Comparison of ENCODE assay signal across 3 cellular contexts in genomic region chr17:61414141-61414935, GRCh38.
TF ChIP-seq lines count a peak whose summit lies in the region.

No MANE protein-coding gene starts in this region.

TF ChIP-seq in HCT116, 20 proteins besides CTCF, POLR2A, EP300 and RAD21:
- TF ChIP-seq, protein P1, sequence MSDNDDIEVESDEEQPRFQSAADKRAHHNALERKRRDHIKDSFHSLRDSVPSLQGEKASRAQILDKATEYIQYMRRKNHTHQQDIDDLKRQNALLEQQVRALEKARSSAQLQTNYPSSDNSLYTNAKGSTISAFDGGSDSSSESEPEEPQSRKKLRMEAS (IDR thresholded peaks at IDR 0.05) = no peak
- no peak for TF ChIP-seq EZH2 (IDR thresholded peaks at IDR 0.05)

TF ChIP-seq in GM12878, 131 proteins besides CTCF, POLR2A, EP300 and RAD21:
- TF ChIP-seq IRF4 (IDR thresholded peaks at IDR 0.05; ENCODE audit: low read depth, low read length) = no peak
- no peak for TF ChIP-seq NR2C2 (IDR thresholded peaks at IDR 0.05; ENCODE audit: borderline replicate concordance, control insufficient read depth, insufficient read length, low read depth)
- peak; percentile 85; the same call in 1 of the 2 replicates for TF ChIP-seq NFXL1 (IDR thresholded peaks at IDR 0.05; ENCODE audit: borderline replicate concordance)
- TF ChIP-seq ETV6 (conservative IDR thresholded peaks at IDR 0.05 in 1 of 2, IDR thresholded peaks at IDR 0.05 in 1 of 2; ENCODE audit: borderline replicate concordance in 1 of 2, low read depth in 1 of 2) = 0 out of 4 replicates have a peak, but pooled peaks of 1 of the 2 experiments have one; percentile 70
- no peak for TF ChIP-seq RELA (IDR thresholded peaks at IDR 0.05; ENCODE audit: borderline replicate concordance, partially characterized antibody)
- no peak for TF ChIP-seq CBX3 (IDR thresholded peaks at IDR 0.05; ENCODE audit: borderline replicate concordance, low read depth)
- no peak for TF ChIP-seq E2F8 (IDR thresholded peaks at IDR 0.05; ENCODE audit: low read depth, partially characterized antibody)
- no peak for TF ChIP-seq FOXM1 (IDR thresholded peaks at IDR 0.05; ENCODE audit: low read depth, low read length)

TF ChIP-seq in HepG2, 621 proteins besides CTCF, POLR2A, EP300 and RAD21 (continues in another document):
- TF ChIP-seq, protein P2, sequence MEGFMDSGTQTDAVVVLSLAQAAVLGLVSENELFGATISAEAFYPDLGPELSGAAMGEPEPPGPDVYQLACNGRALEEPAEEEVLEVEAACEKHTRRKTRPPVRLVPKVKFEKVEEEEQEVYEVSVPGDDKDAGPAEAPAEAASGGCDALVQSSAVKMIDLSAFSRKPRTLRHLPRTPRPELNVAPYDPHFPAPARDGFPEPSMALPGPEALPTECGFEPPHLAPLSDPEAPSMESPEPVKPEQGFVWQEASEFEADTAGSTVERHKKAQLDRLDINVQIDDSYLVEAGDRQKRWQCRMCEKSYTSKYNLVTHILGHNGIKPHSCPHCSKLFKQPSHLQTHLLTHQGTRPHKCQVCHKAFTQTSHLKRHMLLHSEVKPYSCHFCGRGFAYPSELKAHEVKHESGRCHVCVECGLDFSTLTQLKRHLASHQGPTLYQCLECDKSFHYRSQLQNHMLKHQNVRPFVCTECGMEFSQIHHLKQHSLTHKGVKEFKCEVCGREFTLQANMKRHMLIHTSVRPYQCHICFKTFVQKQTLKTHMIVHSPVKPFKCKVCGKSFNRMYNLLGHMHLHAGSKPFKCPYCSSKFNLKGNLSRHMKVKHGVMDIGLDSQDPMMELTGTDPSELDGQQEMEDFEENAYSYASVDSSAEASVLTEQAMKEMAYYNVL (CRISPR knock-in tag; IDR thresholded peaks at IDR 0.05; ENCODE audit: borderline replicate concordance) = peak; percentile 48; the same call in 1 of the 2 replicates
- no peak for TF ChIP-seq HES4 (CRISPR knock-in tag; IDR thresholded peaks at IDR 0.05; ENCODE audit: borderline replicate concordance)
- TF ChIP-seq ZNF124 (CRISPR knock-in tag; IDR thresholded peaks at IDR 0.05) = 0 out of 2 replicates have a peak, but pooled peaks have one; percentile 49
- TF ChIP-seq SIX4 (CRISPR knock-in tag; IDR thresholded peaks at IDR 0.05) = no peak
- 0 out of 2 replicates have a peak, but pooled peaks have one; percentile 24 for TF ChIP-seq ARNTL (CRISPR knock-in tag; IDR thresholded peaks at IDR 0.05)
- TF ChIP-seq, protein P3, sequence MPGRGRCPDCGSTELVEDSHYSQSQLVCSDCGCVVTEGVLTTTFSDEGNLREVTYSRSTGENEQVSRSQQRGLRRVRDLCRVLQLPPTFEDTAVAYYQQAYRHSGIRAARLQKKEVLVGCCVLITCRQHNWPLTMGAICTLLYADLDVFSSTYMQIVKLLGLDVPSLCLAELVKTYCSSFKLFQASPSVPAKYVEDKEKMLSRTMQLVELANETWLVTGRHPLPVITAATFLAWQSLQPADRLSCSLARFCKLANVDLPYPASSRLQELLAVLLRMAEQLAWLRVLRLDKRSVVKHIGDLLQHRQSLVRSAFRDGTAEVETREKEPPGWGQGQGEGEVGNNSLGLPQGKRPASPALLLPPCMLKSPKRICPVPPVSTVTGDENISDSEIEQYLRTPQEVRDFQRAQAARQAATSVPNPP (CRISPR knock-in tag; IDR thresholded peaks at IDR 0.05) = no peak
- no peak for TF ChIP-seq ZNF30 (CRISPR knock-in tag; IDR thresholded peaks at IDR 0.05)
- TF ChIP-seq, protein P4, sequence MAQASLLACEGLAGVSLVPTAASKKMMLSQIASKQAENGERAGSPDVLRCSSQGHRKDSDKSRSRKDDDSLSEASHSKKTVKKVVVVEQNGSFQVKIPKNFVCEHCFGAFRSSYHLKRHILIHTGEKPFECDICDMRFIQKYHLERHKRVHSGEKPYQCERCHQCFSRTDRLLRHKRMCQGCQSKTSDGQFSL (CRISPR knock-in tag; IDR thresholded peaks at IDR 0.05) = no peak; the same call in 1 of the 2 replicates
- TF ChIP-seq ZNF501 (CRISPR knock-in tag; IDR thresholded peaks at IDR 0.05) = no peak; the same call in 1 of the 2 replicates
- TF ChIP-seq TERF1 (CRISPR knock-in tag; IDR thresholded peaks at IDR 0.05) = no peak
- no peak; the same call in 1 of the 2 replicates for TF ChIP-seq ZMYM4 (CRISPR knock-in tag; IDR thresholded peaks at IDR 0.05)
- TF ChIP-seq ZFY (CRISPR knock-in tag; IDR thresholded peaks at IDR 0.05) = peak; percentile 24; the same call in 1 of the 2 replicates
- peak; percentile 36; the same call in 1 of the 2 replicates for TF ChIP-seq RXRA (CRISPR knock-in tag; IDR thresholded peaks at IDR 0.05)
- no peak for TF ChIP-seq HMGA1 (CRISPR knock-in tag; conservative IDR thresholded peaks at IDR 0.05)
- no peak for TF ChIP-seq ZNF33B (CRISPR knock-in tag; IDR thresholded peaks at IDR 0.05)
- TF ChIP-seq KDM5B (CRISPR knock-in tag; IDR thresholded peaks at IDR 0.05; ENCODE audit: borderline replicate concordance) = no peak
- TF ChIP-seq ZNF772 (CRISPR knock-in tag; IDR thresholded peaks at IDR 0.05) = no peak
- TF ChIP-seq ZNF350 (CRISPR knock-in tag; IDR thresholded peaks at IDR 0.05; ENCODE audit: borderline replicate concordance, low read depth) = peak; percentile 46; the same call in 1 of the 2 replicates
- TF ChIP-seq ZSCAN12 (CRISPR knock-in tag; IDR thresholded peaks at IDR 0.05) = no peak
- no peak for TF ChIP-seq TFE3 (CRISPR knock-in tag; IDR thresholded peaks at IDR 0.05)
- no peak for TF ChIP-seq NFE2 (CRISPR knock-in tag; IDR thresholded peaks at IDR 0.05)
- TF ChIP-seq ZBTB7A (CRISPR knock-in tag; IDR thresholded peaks at IDR 0.05) = no peak
- no peak for TF ChIP-seq BORCS8-MEF2B (CRISPR knock-in tag; IDR thresholded peaks at IDR 0.05)
- no peak for TF ChIP-seq ZNF10 (CRISPR knock-in tag; IDR thresholded peaks at IDR 0.05; ENCODE audit: borderline replicate concordance, low read depth)
- 0 out of 2 replicates have a peak, but pooled peaks have one; percentile 45 for TF ChIP-seq ARID5B (CRISPR knock-in tag; IDR thresholded peaks at IDR 0.05)
- TF ChIP-seq, protein P5, sequence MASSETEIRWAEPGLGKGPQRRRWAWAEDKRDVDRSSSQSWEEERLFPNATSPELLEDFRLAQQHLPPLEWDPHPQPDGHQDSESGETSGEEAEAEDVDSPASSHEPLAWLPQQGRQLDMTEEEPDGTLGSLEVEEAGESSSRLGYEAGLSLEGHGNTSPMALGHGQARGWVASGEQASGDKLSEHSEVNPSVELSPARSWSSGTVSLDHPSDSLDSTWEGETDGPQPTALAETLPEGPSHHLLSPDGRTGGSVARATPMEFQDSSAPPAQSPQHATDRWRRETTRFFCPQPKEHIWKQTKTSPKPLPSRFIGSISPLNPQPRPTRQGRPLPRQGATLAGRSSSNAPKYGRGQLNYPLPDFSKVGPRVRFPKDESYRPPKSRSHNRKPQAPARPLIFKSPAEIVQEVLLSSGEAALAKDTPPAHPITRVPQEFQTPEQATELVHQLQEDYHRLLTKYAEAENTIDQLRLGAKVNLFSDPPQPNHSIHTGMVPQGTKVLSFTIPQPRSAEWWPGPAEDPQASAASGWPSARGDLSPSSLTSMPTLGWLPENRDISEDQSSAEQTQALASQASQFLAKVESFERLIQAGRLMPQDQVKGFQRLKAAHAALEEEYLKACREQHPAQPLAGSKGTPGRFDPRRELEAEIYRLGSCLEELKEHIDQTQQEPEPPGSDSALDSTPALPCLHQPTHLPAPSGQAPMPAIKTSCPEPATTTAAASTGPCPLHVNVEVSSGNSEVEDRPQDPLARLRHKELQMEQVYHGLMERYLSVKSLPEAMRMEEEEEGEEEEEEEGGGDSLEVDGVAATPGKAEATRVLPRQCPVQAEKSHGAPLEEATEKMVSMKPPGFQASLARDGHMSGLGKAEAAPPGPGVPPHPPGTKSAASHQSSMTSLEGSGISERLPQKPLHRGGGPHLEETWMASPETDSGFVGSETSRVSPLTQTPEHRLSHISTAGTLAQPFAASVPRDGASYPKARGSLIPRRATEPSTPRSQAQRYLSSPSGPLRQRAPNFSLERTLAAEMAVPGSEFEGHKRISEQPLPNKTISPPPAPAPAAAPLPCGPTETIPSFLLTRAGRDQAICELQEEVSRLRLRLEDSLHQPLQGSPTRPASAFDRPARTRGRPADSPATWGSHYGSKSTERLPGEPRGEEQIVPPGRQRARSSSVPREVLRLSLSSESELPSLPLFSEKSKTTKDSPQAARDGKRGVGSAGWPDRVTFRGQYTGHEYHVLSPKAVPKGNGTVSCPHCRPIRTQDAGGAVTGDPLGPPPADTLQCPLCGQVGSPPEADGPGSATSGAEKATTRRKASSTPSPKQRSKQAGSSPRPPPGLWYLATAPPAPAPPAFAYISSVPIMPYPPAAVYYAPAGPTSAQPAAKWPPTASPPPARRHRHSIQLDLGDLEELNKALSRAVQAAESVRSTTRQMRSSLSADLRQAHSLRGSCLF (CRISPR knock-in tag; IDR thresholded peaks at IDR 0.05; ENCODE audit: borderline replicate concordance) = no peak
- TF ChIP-seq, protein P6, sequence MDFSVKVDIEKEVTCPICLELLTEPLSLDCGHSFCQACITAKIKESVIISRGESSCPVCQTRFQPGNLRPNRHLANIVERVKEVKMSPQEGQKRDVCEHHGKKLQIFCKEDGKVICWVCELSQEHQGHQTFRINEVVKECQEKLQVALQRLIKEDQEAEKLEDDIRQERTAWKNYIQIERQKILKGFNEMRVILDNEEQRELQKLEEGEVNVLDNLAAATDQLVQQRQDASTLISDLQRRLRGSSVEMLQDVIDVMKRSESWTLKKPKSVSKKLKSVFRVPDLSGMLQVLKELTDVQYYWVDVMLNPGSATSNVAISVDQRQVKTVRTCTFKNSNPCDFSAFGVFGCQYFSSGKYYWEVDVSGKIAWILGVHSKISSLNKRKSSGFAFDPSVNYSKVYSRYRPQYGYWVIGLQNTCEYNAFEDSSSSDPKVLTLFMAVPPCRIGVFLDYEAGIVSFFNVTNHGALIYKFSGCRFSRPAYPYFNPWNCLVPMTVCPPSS (IDR thresholded peaks at IDR 0.05) = no peak
- TF ChIP-seq NCOA5 (CRISPR knock-in tag; IDR thresholded peaks at IDR 0.05) = no peak
- no peak for TF ChIP-seq RFX5 (IDR thresholded peaks at IDR 0.05; ENCODE audit: low read depth, low read length)
- TF ChIP-seq ZNF24 (IDR thresholded peaks at IDR 0.05) = no peak
- TF ChIP-seq ATF5 (CRISPR knock-in tag; IDR thresholded peaks at IDR 0.05; ENCODE audit: low read depth) = no peak
- no peak for TF ChIP-seq SUZ12 (IDR thresholded peaks at IDR 0.05; ENCODE audit: low read depth, low read length)
- no peak for TF ChIP-seq ZNF225 (CRISPR knock-in tag; IDR thresholded peaks at IDR 0.05)
- peak; percentile 68 for TF ChIP-seq CEBPG (CRISPR knock-in tag; IDR thresholded peaks at IDR 0.05)
- TF ChIP-seq CBFB (CRISPR knock-in tag; IDR thresholded peaks at IDR 0.05) = 0 out of 2 replicates have a peak, but pooled peaks have one; percentile 18
- no peak for TF ChIP-seq KLF16 (CRISPR knock-in tag; IDR thresholded peaks at IDR 0.05)
- peak; percentile 17; the same call in 1 of the 2 replicates for TF ChIP-seq PHF8 (CRISPR knock-in tag; IDR thresholded peaks at IDR 0.05)
